8 cellular contexts compared by ENCODE assay signal in the genomic region with DNA sequence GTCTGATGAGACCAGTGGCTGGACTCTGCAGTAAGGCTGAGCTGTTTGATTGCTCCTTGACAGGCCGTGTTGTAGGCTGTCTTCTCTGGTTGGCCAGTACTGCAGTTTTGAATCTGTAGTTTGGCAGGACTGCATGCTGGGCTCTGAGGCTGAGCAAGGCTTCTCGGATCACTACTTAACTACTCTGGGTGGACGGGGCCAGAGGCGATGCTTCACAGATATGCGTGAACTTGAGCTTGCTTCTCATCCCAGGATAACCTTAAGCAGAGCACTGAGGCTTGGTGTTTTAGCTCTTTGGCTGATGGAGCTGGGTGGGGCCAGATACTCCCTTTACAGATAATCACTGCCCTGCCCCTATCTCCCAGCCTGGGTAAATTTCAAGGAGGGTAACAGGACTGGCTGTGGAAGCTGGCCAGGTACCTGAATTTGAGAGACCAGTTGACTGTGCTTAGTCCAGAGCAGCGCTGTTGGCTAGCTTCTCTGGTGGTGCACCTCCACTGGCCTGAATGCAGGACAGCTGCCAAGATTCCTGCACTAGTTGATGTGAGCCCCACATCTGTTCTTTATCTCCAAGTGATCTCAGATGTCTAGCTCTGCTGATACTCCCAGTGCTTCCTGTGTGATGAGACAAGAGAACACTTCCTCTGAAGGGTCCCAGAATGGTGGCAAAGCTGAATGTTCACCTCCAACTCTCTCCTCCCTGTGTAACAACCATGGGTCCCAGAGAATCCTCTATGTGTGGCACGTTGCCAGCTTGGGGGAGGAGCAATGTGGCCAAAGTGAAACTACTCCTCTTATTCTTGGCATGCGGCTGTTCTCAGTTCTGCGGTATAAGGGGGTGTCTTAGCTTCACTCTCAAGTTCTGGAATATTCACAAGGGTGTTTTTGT. TPM values are rescaled to one million over a fixed set of nuclear protein-coding genes. Genes with fewer than 3 reads are reported as not detected.
DNase-seq lines count a peak whose midpoint lies in the region; ATAC-seq and TF ChIP-seq lines count a peak whose summit lies in the region.

No MANE protein-coding gene starts in this region.

- ATAC-seq in stimulated activated naive CD8-positive, alpha-beta T cell treated with anti-CD3 and anti-CD28 coated beads, Interleukin-15, amount 100 ng/mL, for 72 hours: peak; percentile 74
- ATAC-seq in HG02588 (IDR thresholded peaks at IDR 0.05; ENCODE audit: unreplicated experiment): no peak
- no peak for ATAC-seq in GM21528 (IDR thresholded peaks at IDR 0.05; ENCODE audit: low FRiP score, unreplicated experiment)

- no peak for TF ChIP-seq CTCF in GM12865 (IDR thresholded peaks at IDR 0.05; ENCODE audit: insufficient read depth, low read depth, low read length, missing control alignments)

- DNase-seq in GM12865 (ENCODE audit: low read depth): peak; percentile 51
- DNase-seq in KBM-7: peak; percentile 88
- peak; percentile 62 for DNase-seq in activated CD4-positive, alpha-beta T cell treated with anti-CD3 and anti-CD28 coated beads, Interleukin-2, amount 10 ng/mL, durations not matched to agents 7 days and 5 days
- DNase-seq in effector CD4-positive, alpha-beta T cell: peak; percentile 31
- DNase-seq in stimulated activated naive CD8-positive, alpha-beta T cell treated with anti-CD3 and anti-CD28 coated beads, Interleukin-15, amount 100 ng/mL, for 72 hours: peak; percentile 33 to 36

- H3K36me3 ChIP-seq in muscle layer of duodenum (ENCODE audit: control insufficient read depth in 1 of 2, insufficient read depth in 2 of 2, low read length in 2 of 2): no peaks in the 10 kb centered on the region

- H3K27me3 ChIP-seq in muscle layer of duodenum (ENCODE audit: low read depth, low read length): no peaks in the 10 kb centered on the region

- peak overlapping the region; percentile 80 for H3K27ac ChIP-seq in muscle layer of duodenum (ENCODE audit: low read length)

- no peaks in the 10 kb centered on the region for H3K27me3 Mint-ChIP-seq in activated CD4-positive, alpha-beta T cell treated with anti-CD3 and anti-CD28 coated beads, Interleukin-2, amount 10 ng/mL, durations not matched to agents 7 days and 5 days
- no peaks in the 10 kb centered on the region for H3K27me3 Mint-ChIP-seq in stimulated activated naive CD8-positive, alpha-beta T cell treated with anti-CD3 and anti-CD28 coated beads, Interleukin-15, amount 100 ng/mL, for 72 hours

- POLR2A ChIA-PET in activated CD4-positive, alpha-beta T cell treated with anti-CD3 and anti-CD28 coated beads, Interleukin-2, amount 10 ng/mL, durations not matched to agents 7 days and 5 days (lab: Charles Lee): interaction anchor here (0.6 kb wide), 1 partner anchor 32 kb away, joined by 3 read pairs; no protein-coding TSS in a partner anchor

- peaks cover 19% of the 10 kb centered on the region for H3K9me3 Mint-ChIP-seq in activated CD4-positive, alpha-beta T cell treated with anti-CD3 and anti-CD28 coated beads, Interleukin-2, amount 10 ng/mL, durations not matched to agents 7 days and 5 days
- H3K9me3 Mint-ChIP-seq in stimulated activated naive CD8-positive, alpha-beta T cell treated with anti-CD3 and anti-CD28 coated beads, Interleukin-15, amount 100 ng/mL, for 72 hours: peaks cover 15 to 27% of the 10 kb centered on the region in 2 donors

- H3K9me3 ChIP-seq in muscle layer of duodenum (ENCODE audit: control insufficient read depth in 1 of 2, low read length in 2 of 2): no peaks in the 10 kb centered on the region

- in situ Hi-C loops in KBM-7 (cut with MboI; ENCODE audit: low pct_unique_long_range_greater_than_20kb, low sequenced_read_pairs): no loop called here

- CTCF ChIA-PET in activated CD4-positive, alpha-beta T cell treated with anti-CD3 and anti-CD28 coated beads, Interleukin-2, amount 10 ng/mL, durations not matched to agents 7 days and 5 days (lab: Charles Lee): interaction anchor here (0.5 to 2.0 kb wide), 16 partner anchors 8 to 883 kb away, joined by 3 to 9 read pairs (median 3); no protein-coding TSS in a partner anchor

- no peak overlapping the region for H3K4me3 ChIP-seq in GM12865 (ENCODE audit: low read depth, low read length)
- H3K4me3 ChIP-seq in muscle layer of duodenum (ENCODE audit: low read depth in 1 of 2, low read length in 2 of 2): peak overlapping the region; percentile 52 to 57

- H3K36me3 Mint-ChIP-seq in activated CD4-positive, alpha-beta T cell treated with anti-CD3 and anti-CD28 coated beads, Interleukin-2, amount 10 ng/mL, durations not matched to agents 7 days and 5 days (ENCODE audit: low read depth): peaks cover 12% of the 10 kb centered on the region

- peaks cover 38% of the 10 kb centered on the region for H3K4me1 Mint-ChIP-seq in activated CD4-positive, alpha-beta T cell treated with anti-CD3 and anti-CD28 coated beads, Interleukin-2, amount 10 ng/mL, durations not matched to agents 7 days and 5 days
- peaks cover 43% of the 10 kb centered on the region for H3K4me1 Mint-ChIP-seq in stimulated activated naive CD8-positive, alpha-beta T cell treated with anti-CD3 and anti-CD28 coated beads, Interleukin-15, amount 100 ng/mL, for 72 hours

- peak overlapping the region; percentile 79 for H3K27ac Mint-ChIP-seq in activated CD4-positive, alpha-beta T cell treated with anti-CD3 and anti-CD28 coated beads, Interleukin-2, amount 10 ng/mL, durations not matched to agents 7 days and 5 days
- H3K27ac Mint-ChIP-seq in stimulated activated naive CD8-positive, alpha-beta T cell treated with anti-CD3 and anti-CD28 coated beads, Interleukin-15, amount 100 ng/mL, for 72 hours: no peak overlapping the region

- H3K4me1 ChIP-seq in muscle layer of duodenum (ENCODE audit: control insufficient read depth in 1 of 2, insufficient read depth in 2 of 2, low read length in 2 of 2): peaks cover 16 to 19% of the 10 kb centered on the region in 2 donors

- H3K4me3 Mint-ChIP-seq in activated CD4-positive, alpha-beta T cell treated with anti-CD3 and anti-CD28 coated beads, Interleukin-2, amount 10 ng/mL, durations not matched to agents 7 days and 5 days: peak overlapping the region; percentile 52
- peak overlapping the region; percentile 43 to 70 for H3K4me3 Mint-ChIP-seq in stimulated activated naive CD8-positive, alpha-beta T cell treated with anti-CD3 and anti-CD28 coated beads, Interleukin-15, amount 100 ng/mL, for 72 hours

RNA-seq across cellular contexts. Expression of a gene that starts 37.9 kb away (rescaled TPM):
- total RNA-seq in activated CD4-positive, alpha-beta T cell treated with anti-CD3 and anti-CD28 coated beads, Interleukin-2, amount 10 ng/mL, durations not matched to agents 7 days and 5 days: 10 to 100 TPM; 18.4 to 20.4 TPM

Comparison
In these comparisons a context has a peak if more than half of its experiments do, and no peak if none do; other contexts are left out.
1. DNase-seq: peak in every context shown above with its lines; median percentile 88 in KBM-7; 62 in activated CD4-positive, alpha-beta T cell treated with anti-CD3 and anti-CD28 coated beads, Interleukin-2, amount 10 ng/mL, durations not matched to agents 7 days and 5 days; 51 in GM12865; 34 in stimulated activated naive CD8-positive, alpha-beta T cell treated with anti-CD3 and anti-CD28 coated beads, Interleukin-15, amount 100 ng/mL, for 72 hours; 31 in effector CD4-positive, alpha-beta T cell.